Comparison of ENCODE assay signal across 1 cellular context in genomic region chr6:16754864-16755263, GRCh38.
TF ChIP-seq lines count a peak whose summit lies in the region.

No MANE protein-coding gene starts in this region.

TF ChIP-seq in HepG2, 621 proteins besides CTCF, POLR2A, EP300 and RAD21 (continued from another document):
- peak; percentile 74 for TF ChIP-seq RERE (CRISPR knock-in tag; IDR thresholded peaks at IDR 0.05; ENCODE audit: low read depth)
- TF ChIP-seq RXRB (CRISPR knock-in tag; IDR thresholded peaks at IDR 0.05; ENCODE audit: borderline replicate concordance), result peak; percentile 70
- no peak for TF ChIP-seq LCORL (IDR thresholded peaks at IDR 0.05)
- peak; percentile 63; the same call in 1 of the 2 replicates for TF ChIP-seq LCORL (CRISPR knock-in tag; IDR thresholded peaks at IDR 0.05)
- no peak for TF ChIP-seq ATF7-NPFF (CRISPR knock-in tag; IDR thresholded peaks at IDR 0.05; ENCODE audit: low read depth)
- peak; percentile 57; the same call in 1 of the 2 replicates for TF ChIP-seq HNF4G (IDR thresholded peaks at IDR 0.05; ENCODE audit: borderline replicate concordance, low read depth, low read length)
- TF ChIP-seq HNF4G (CRISPR knock-in tag; IDR thresholded peaks at IDR 0.05; ENCODE audit: borderline replicate concordance, low read depth), result no peak
- no peak for TF ChIP-seq FOXO4 (CRISPR knock-in tag; conservative IDR thresholded peaks at IDR 0.05)
- peak; percentile 77; the same call in 1 of the 2 replicates for TF ChIP-seq ZNF646 (CRISPR knock-in tag; IDR thresholded peaks at IDR 0.05)
- TF ChIP-seq ZNF781 (CRISPR knock-in tag; IDR thresholded peaks at IDR 0.05; ENCODE audit: borderline replicate concordance, not compliant biosample characterization), result peak; percentile 13
- peak; percentile 77 for TF ChIP-seq MED1 (CRISPR knock-in tag; IDR thresholded peaks at IDR 0.05)
- no peak for TF ChIP-seq TIGD3 (CRISPR knock-in tag; IDR thresholded peaks at IDR 0.05; ENCODE audit: borderline replicate concordance)
- TF ChIP-seq KLF16 (CRISPR knock-in tag; IDR thresholded peaks at IDR 0.05), result peak in 1 of 2 experiments; percentile 90; a peak in 2 of 4 replicates
- peak; percentile 65; the same call in 1 of the 2 replicates for TF ChIP-seq TGIF2 (CRISPR knock-in tag; IDR thresholded peaks at IDR 0.05)
- TF ChIP-seq HMG20B (CRISPR knock-in tag; conservative IDR thresholded peaks at IDR 0.05), result peak; percentile 71; the same call in 1 of the 2 replicates
- TF ChIP-seq FOXJ3 (CRISPR knock-in tag; IDR thresholded peaks at IDR 0.05; ENCODE audit: borderline replicate concordance), result peak; percentile 82; the same call in 1 of the 2 replicates
- peak; percentile 68; the same call in 1 of the 2 replicates for TF ChIP-seq TBX3 (IDR thresholded peaks at IDR 0.05; ENCODE audit: borderline replicate concordance)
- no peak for TF ChIP-seq ZNF616 (CRISPR knock-in tag; IDR thresholded peaks at IDR 0.05; ENCODE audit: low read depth)
- peak; percentile 68 for TF ChIP-seq HHEX (CRISPR knock-in tag; IDR thresholded peaks at IDR 0.05)
- TF ChIP-seq TAF1 (CRISPR knock-in tag; IDR thresholded peaks at IDR 0.05), result no peak
- no peak for TF ChIP-seq POLR2AphosphoS5 (IDR thresholded peaks at IDR 0.05; ENCODE audit: low read depth, low read length)
- TF ChIP-seq NRL (CRISPR knock-in tag; IDR thresholded peaks at IDR 0.05; ENCODE audit: borderline replicate concordance), result no peak
- TF ChIP-seq ZNF749 (CRISPR knock-in tag; IDR thresholded peaks at IDR 0.05; ENCODE audit: borderline replicate concordance), result no peak
- TF ChIP-seq PHB2 (IDR thresholded peaks at IDR 0.05; ENCODE audit: partially characterized antibody), result no peak
- 0 out of 2 replicates have a peak, but pooled peaks have one; percentile 26 for TF ChIP-seq POGZ (CRISPR knock-in tag; IDR thresholded peaks at IDR 0.05)
- peak; percentile 55; the same call in 1 of the 2 replicates for TF ChIP-seq GATA4 (IDR thresholded peaks at IDR 0.05; ENCODE audit: borderline replicate concordance, low read depth)
- 0 out of 2 replicates have a peak, but pooled peaks have one; percentile 64 for TF ChIP-seq NCOA1 (CRISPR knock-in tag; IDR thresholded peaks at IDR 0.05)
- peak; percentile 65 for TF ChIP-seq NR2C2 (CRISPR knock-in tag; IDR thresholded peaks at IDR 0.05; ENCODE audit: borderline replicate concordance)
- peak; percentile 41; the same call in 1 of the 2 replicates for TF ChIP-seq JUN (CRISPR knock-in tag; IDR thresholded peaks at IDR 0.05)
- TF ChIP-seq CEBPB (IDR thresholded peaks at IDR 0.05; ENCODE audit: borderline replicate concordance, low read depth, low read length), result peak; percentile 85
- peak; percentile 40; the same call in 1 of the 2 replicates for TF ChIP-seq ZNF263 (CRISPR knock-in tag; IDR thresholded peaks at IDR 0.05)
- TF ChIP-seq MEIS1 (CRISPR knock-in tag; IDR thresholded peaks at IDR 0.05; ENCODE audit: borderline replicate concordance), result peak; percentile 47; the same call in 1 of the 2 replicates
